Comparison of ENCODE assay signal across 7 cellular contexts in genomic region chr10:97704341-97704740, GRCh38. TPM values are rescaled to one million over a fixed set of nuclear protein-coding genes. Genes with fewer than 3 reads are reported as not detected.
"Had no signal": no experiment of that assay in that cellular context is flagged by ENCODE, and none has a peak within 500 bp of the region (broad histone marks: within the 10 kb centered on the region; RNA-seq: fewer than 3 reads in every experiment).

No MANE protein-coding gene starts in this region.

- ATAC-seq: GM23338, HepG2 had no signal

- H3K4me2 ChIP-seq: GM23338, KMS-11 had no signal

- H3K4me3 Mint-ChIP-seq: GM23338, H9, IgD-negative memory B cell had no signal

- DNase-seq: H9, HCEC 1CT, KBM-7 had no signal

- H3K9ac ChIP-seq: KMS-11 had no signal

- H3K4me3 ChIP-seq: GM23338 had no signal

- H3K27ac ChIP-seq: KMS-11 had no signal

- H3K27ac Mint-ChIP-seq: GM23338, H9, IgD-negative memory B cell had no signal

- H3K9me3 Mint-ChIP-seq: GM23338, H9, IgD-negative memory B cell had no signal

- H3K36me3 Mint-ChIP-seq: IgD-negative memory B cell had no signal

RNA-seq across cellular contexts. Expression of gene MARVELD1, which starts 9.2 kb away (rescaled TPM):
- total RNA-seq: HepG2 had no signal
- polyA plus RNA-seq: HepG2 had no signal
